In the genomic region with DNA sequence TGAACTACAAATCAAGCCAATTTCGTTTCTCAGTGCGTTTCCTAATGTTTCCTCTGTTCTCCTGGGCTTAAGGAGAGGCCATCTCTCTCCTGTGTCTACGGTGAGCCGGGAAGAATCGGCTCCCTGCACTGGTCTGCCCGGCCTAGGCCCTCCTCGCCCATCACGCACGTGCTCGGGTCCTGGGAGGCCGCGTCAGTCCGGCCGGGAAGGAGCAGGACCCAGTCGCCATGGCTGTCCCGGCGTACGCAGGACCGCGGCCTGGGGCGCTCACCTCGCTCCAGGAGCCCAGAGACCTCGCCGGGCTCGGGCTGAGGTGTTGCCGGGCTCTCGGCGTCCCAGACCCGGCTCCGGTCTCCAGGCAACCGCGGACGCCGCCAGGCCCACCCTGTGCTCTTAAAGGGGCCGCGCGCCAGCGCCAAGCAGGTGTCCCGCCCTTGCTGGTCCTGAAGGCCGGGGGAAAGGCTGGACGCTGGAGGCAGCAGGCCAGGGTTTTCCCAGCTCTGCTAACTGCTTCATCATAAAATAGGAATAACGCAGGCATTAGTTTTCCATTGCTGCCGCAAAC, we compare ENCODE assay signal across 6 cellular contexts. TPM values are rescaled to one million over a fixed set of nuclear protein-coding genes. Genes with fewer than 3 reads are reported as not detected.
"Had no signal": no experiment of that assay in that cellular context is flagged by ENCODE, and none has a peak within 500 bp of the region (broad histone marks: within the 10 kb centered on the region; RNA-seq: fewer than 3 reads in every experiment).

A gene (minus strand): TSS at position 343 of the 565 bp plus-strand sequence. CDS start 3,573 bp downstream, outside the sequence.

RNA-seq across cellular contexts. Expression of the gene that starts here (rescaled TPM):
- total RNA-seq: activated CD4-positive, alpha-beta memory T cell treated with anti-CD3 and anti-CD28 coated beads, Interleukin-2, amount 10 ng/mL, durations not matched to agents 7 days and 5 days; ascending aorta; mesenteric fat pad had no signal
- polyA plus RNA-seq: cardiac muscle cell, fibroblast of lung, immature natural killer cell had no signal
